Comparison of ENCODE assay signal across 8 cellular contexts in the genomic region with DNA sequence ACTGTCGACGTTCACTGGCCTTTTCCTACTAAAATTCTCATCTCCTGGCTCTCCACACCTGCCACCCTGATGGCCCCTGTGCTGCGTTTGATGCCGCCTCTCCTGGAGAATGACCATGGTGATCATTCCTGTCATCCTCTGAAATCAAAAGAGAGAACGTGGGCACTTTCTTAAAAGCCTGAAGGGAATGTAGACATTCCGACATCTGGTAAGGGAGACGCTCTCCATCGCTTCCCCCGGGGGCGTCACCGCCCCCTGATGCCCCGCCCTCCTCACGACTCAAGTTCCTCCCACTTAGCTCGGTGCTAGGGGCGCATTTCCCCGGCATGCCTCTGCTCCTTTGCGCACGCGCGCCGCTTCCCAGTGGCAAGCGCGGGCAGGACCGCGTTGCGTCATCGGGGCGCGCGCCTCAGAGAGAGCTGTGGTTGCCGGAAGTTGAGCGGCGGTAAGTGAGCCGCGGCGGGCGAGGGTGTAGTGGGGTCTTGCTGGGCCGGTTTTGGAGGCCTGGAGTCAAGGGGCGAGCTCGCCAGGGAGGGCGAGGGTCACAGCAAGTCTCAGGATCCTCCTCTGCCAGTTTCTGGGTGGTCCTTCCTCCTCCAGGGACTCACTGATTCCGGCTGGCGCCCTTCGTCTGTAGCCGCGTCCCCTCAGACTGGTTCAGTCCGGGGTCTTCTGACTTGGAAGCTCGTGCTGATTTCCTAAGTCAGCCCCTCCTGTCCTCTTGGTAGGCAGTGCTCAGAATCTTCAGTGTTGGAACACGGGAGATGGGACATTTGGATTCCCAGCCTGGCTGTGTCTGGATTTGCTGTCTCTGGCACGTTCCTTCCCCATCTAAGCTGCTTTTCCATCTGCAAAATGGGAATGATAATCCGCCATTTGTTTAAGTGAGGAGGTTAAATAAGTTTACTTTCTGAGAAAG. TPM values are rescaled to one million over a fixed set of nuclear protein-coding genes. Genes with fewer than 3 reads are reported as not detected.
DNase-seq lines count a peak whose midpoint lies in the region; ATAC-seq, FAIRE-seq and TF ChIP-seq lines count a peak whose summit lies in the region.

A gene with protein sequence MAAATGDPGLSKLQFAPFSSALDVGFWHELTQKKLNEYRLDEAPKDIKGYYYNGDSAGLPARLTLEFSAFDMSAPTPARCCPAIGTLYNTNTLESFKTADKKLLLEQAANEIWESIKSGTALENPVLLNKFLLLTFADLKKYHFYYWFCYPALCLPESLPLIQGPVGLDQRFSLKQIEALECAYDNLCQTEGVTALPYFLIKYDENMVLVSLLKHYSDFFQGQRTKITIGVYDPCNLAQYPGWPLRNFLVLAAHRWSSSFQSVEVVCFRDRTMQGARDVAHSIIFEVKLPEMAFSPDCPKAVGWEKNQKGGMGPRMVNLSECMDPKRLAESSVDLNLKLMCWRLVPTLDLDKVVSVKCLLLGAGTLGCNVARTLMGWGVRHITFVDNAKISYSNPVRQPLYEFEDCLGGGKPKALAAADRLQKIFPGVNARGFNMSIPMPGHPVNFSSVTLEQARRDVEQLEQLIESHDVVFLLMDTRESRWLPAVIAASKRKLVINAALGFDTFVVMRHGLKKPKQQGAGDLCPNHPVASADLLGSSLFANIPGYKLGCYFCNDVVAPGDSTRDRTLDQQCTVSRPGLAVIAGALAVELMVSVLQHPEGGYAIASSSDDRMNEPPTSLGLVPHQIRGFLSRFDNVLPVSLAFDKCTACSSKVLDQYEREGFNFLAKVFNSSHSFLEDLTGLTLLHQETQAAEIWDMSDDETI (plus strand): TSS at position 412 of the 919 bp plus-strand sequence. CDS start 26,299 bp downstream, outside the sequence.

- H3K4me2 ChIP-seq in HepG2 (ENCODE audit: low read depth, low read length): peak within 1 kb of the TSS; percentile 90

- TF ChIP-seq EP300 in HepG2 (IDR thresholded peaks at IDR 0.05; ENCODE audit: low read depth in 2 of 2, low read length in 2 of 2) (no peak), HepG2 (CRISPR knock-in tag; IDR thresholded peaks at IDR 0.05; ENCODE audit: borderline replicate concordance) (no peak)

- peaks cover 32% of the 10 kb centered on the region for H3K4me1 ChIP-seq in HepG2 (ENCODE audit: insufficient read depth, low read length)

- no peaks in the 10 kb centered on the region for H4K20me1 ChIP-seq in HepG2 (ENCODE audit: insufficient read depth, low read length)

- DNase-seq in CD14-positive monocyte (ENCODE audit: low spot score) (peak; percentile 97), NCI-H774 (lab: John Stamatoyannopoulos, UW) (peak; percentile 94), dermis blood vessel endothelial cell (peak; percentile 98), HepG2 (ENCODE audit: low spot score) (peak; percentile 91)
- peak; percentile 95 to 96 for DNase-seq in activated CD4-positive, alpha-beta T cell treated with anti-CD3 and anti-CD28 coated beads, Interleukin-2, amount 50 U/mL, for 4 hours
- peak; percentile 97 for DNase-seq in stimulated activated CD4-positive, alpha-beta T cell treated with anti-CD3 and anti-CD28 coated beads, Interleukin-4, amount 100 ng/mL, for 1 hour

- H3K27ac ChIP-seq in HepG2 (ENCODE audit: extremely low read length, insufficient read depth, low read length): peak within 1 kb of the TSS; percentile 66

- peak within 1 kb of the TSS; percentile 94 for H3K9ac ChIP-seq in HepG2 (ENCODE audit: insufficient read depth, low read depth, low read length)

- peaks cover 25 to 31% of the 10 kb centered on the region in 2 donors for H3K36me3 Mint-ChIP-seq in CD14-positive monocyte

- peak within 1 kb of the TSS; percentile 89 to 99 (median 91) for H3K4me3 ChIP-seq in HepG2 (replicated peaks in 1 of 3; ENCODE audit: insufficient read depth in 1 of 3, low read depth in 2 of 3, low read length in 3 of 3)

- ATAC-seq in GM19395 (IDR thresholded peaks at IDR 0.05; ENCODE audit: unreplicated experiment) (peak; percentile 94), HG03565 (IDR thresholded peaks at IDR 0.05; ENCODE audit: unreplicated experiment) (peak; percentile 96), HepG2 (peak; percentile 95)

- TSS peak; percentile 88 for BruUV-seq in HepG2 (replicated peaks; lab: Mats Ljungman, UMichigan)

- CTCF ChIA-PET in HepG2 (lab: Yijun Ruan, JAX; ENCODE audit: low intra/inter-chr PET ratio, low total read pairs): no interaction called here

- POLR2A ChIA-PET in HepG2 (lab: Yijun Ruan, JAX): interaction anchor here (0.7 to 1.5 kb wide), 6 partner anchors 11 to 40 kb away, joined by 3 to 9 read pairs (median 4); no protein-coding TSS in a partner anchor

- intact Hi-C loops in CD14-positive monocyte (cut with micrococcal nuclease) (loop anchor here (5.0 kb wide), 1 partner anchor 45 kb away; no protein-coding TSS in a partner anchor), HepG2 (cut with micrococcal nuclease; ENCODE audit: unreplicated experiment) (loop anchor here (2.0 kb wide), 1 partner anchor 35 kb away; no protein-coding TSS in a partner anchor)

- in situ Hi-C loops in HepG2 (cut with HindIII; ENCODE audit: extremely low pct_ligation_motif_present, low pct_unique_long_range_greater_than_20kb): no loop called here

- peak within 1 kb of the TSS; percentile 98 to 100 (median 99) for H3K27ac Mint-ChIP-seq in CD14-positive monocyte

- peaks cover 0 to 11% (median 3%) of the 10 kb centered on the region in 7 donors for H3K9me3 Mint-ChIP-seq in CD14-positive monocyte

- TF ChIP-seq RAD21 in HepG2 (CRISPR knock-in tag; IDR thresholded peaks at IDR 0.05): peak; percentile 47; the same call in 1 of the 2 replicates

- peak; percentile 72 for FAIRE-seq in HepG2 (lab: Jason Lieb, UNC)

- peaks cover 18% of the 10 kb centered on the region for H3K79me2 ChIP-seq in HepG2 (ENCODE audit: insufficient read depth, low read length)

- H3K36me3 ChIP-seq in HepG2 (replicated peaks in 1 of 2; ENCODE audit: control insufficient read depth in 1 of 2, insufficient read depth in 2 of 2, low read length in 2 of 2): no peaks in the 10 kb centered on the region

- H3K4me1 Mint-ChIP-seq in CD14-positive monocyte: peaks cover 47% of the 10 kb centered on the region

- peak within 1 kb of the TSS; percentile 95 for H2AFZ ChIP-seq in HepG2 (ENCODE audit: low read length)

- peak within 1 kb of the TSS; percentile 85 to 89 for H3K4me3 Mint-ChIP-seq in CD14-positive monocyte

- TF ChIP-seq CTCF in CD14-positive monocyte (IDR thresholded peaks at IDR 0.05): no peak
- peak; percentile 50 for TF ChIP-seq CTCF in HepG2 (CRISPR knock-in tag; IDR thresholded peaks at IDR 0.05)

- WGBS in HepG2 (ENCODE audit: low lambda C conversion rate): 1% methylated on average over 18 of the region's 51 CpGs

- no peaks in the 10 kb centered on the region for H3K9me3 ChIP-seq in HepG2 (ENCODE audit: low read length)

- peaks cover 2 to 12% (median 5%) of the 10 kb centered on the region in 3 donors for H3K27me3 Mint-ChIP-seq in CD14-positive monocyte (ENCODE audit: low read depth in 3 of 3)

- no peaks in the 10 kb centered on the region; a peak in 1 of 5 replicates for H3K27me3 ChIP-seq in HepG2 (ENCODE audit: control insufficient read depth in 1 of 2, insufficient read depth in 2 of 2, low read length in 2 of 2)

- peak; percentile 92 to 93 for TF ChIP-seq POLR2A in HepG2 (IDR thresholded peaks at IDR 0.05; ENCODE audit: insufficient read depth in 1 of 2, low read depth in 2 of 2, low read length in 2 of 2)

TF ChIP-seq in HepG2, 621 proteins besides CTCF, POLR2A, EP300 and RAD21 (continues in another document):
- TF ChIP-seq NONO (IDR thresholded peaks at IDR 0.05): no peak
- TF ChIP-seq NONO (CRISPR knock-in tag; conservative IDR thresholded peaks at IDR 0.05): peak; percentile 96
- no peak for TF ChIP-seq ZNF17 (CRISPR knock-in tag; IDR thresholded peaks at IDR 0.05)
- peak; percentile 21; the same call in 1 of the 2 replicates for TF ChIP-seq ZMYM3 (CRISPR knock-in tag; IDR thresholded peaks at IDR 0.05)

RNA-seq across cellular contexts. Expression of the gene that starts here (rescaled TPM):
- polyA plus RNA-seq in CD14-positive monocyte: 100 to 1,000 TPM in 1 of 2 donors, 10 to 100 TPM in 1; 89.7 to 101 TPM
- total RNA-seq in dermis blood vessel endothelial cell: 80.8 and 102 TPM in 2 replicates
- 22.1 and 31.4 TPM in 2 replicates for total RNA-seq in HepG2 (2016; rRNA removed; fragmentation: Illumina TruSeq; extraction: Trizol)
- 15.8 and 23.9 TPM in 2 replicates for total RNA-seq in HepG2 (2016; cell fraction: cytosol; rRNA removed; fragmentation: Illumina TruSeq; extraction: Trizol; ENCODE audit: low read depth)
- 23.4 and 25.5 TPM in 2 replicates for total RNA-seq in HepG2 (2016; cell fraction: insoluble cytoplasmic fraction; rRNA removed; fragmentation: Illumina TruSeq; extraction: Trizol)
- total RNA-seq in HepG2 (2016; cell fraction: membrane; rRNA removed; fragmentation: Illumina TruSeq; extraction: Trizol): 12.2 and 17.6 TPM in 2 replicates
- total RNA-seq in HepG2 (2016; cell fraction: nucleus; rRNA removed; fragmentation: Illumina TruSeq; extraction: Trizol): 30.5 and 30.8 TPM in 2 replicates
- polyA plus RNA-seq in HepG2 (2011; rRNA removed): 7.8 and 7.9 TPM in 2 replicates
- polyA plus RNA-seq in HepG2 (2011; cell fraction: cytosol; rRNA removed): 8.6 and 9.9 TPM in 2 replicates
- 8.8 and 12.1 TPM in 2 replicates for polyA plus RNA-seq in HepG2 (2011; cell fraction: nucleus; rRNA removed)
- polyA plus RNA-seq in HepG2 (2012): 7.2 and 9.9 TPM in 2 replicates
- polyA plus RNA-seq in HepG2 (2016; cell fraction: cytosol; fragmentation: Illumina TruSeq; extraction: Trizol; ENCODE audit: low read depth): 3.6 and 4.5 TPM in 2 replicates
- polyA plus RNA-seq in HepG2 (2016; cell fraction: insoluble cytoplasmic fraction; fragmentation: Illumina TruSeq; extraction: Trizol; ENCODE audit: low read depth): 17.1 and 17.3 TPM in 2 replicates
- 5.1 and 5.2 TPM in 2 replicates for polyA plus RNA-seq in HepG2 (2016; cell fraction: membrane; fragmentation: Illumina TruSeq; extraction: Trizol; ENCODE audit: low read depth)
- polyA plus RNA-seq in HepG2 (2016; cell fraction: nucleus; fragmentation: Illumina TruSeq; extraction: Trizol; ENCODE audit: insufficient read depth, low read depth): 6.9 and 8.1 TPM in 2 replicates
- 20.6 and 45.9 TPM in 2 replicates for polyA minus RNA-seq in HepG2 (2011; rRNA and poly(A)+ RNA removed; ENCODE audit: low replicate concordance)
- polyA minus RNA-seq in HepG2 (2011; cell fraction: cytosol; rRNA and poly(A)+ RNA removed): 9.0 and 9.6 TPM in 2 replicates
- 28.8 and 42.5 TPM in 2 replicates for polyA minus RNA-seq in HepG2 (2011; cell fraction: nucleus; rRNA and poly(A)+ RNA removed)

Comparison
In these comparisons a context has a peak if more than half of its experiments do, and no peak if none do; other contexts are left out.
1. Peak in every context shown above with its lines: DNase-seq, ATAC-seq, H3K4me3 ChIP-seq and H3K27ac ChIP-seq.
2. RNA of the gene that starts here (polyA plus RNA-seq): 89.7 to 101 TPM in CD14-positive monocyte; 3.6 to 17.3 TPM in HepG2; every median in the first group is over 4 times any median in the second.